Comparison of ENCODE assay signal across 8 cellular contexts in the genomic region with DNA sequence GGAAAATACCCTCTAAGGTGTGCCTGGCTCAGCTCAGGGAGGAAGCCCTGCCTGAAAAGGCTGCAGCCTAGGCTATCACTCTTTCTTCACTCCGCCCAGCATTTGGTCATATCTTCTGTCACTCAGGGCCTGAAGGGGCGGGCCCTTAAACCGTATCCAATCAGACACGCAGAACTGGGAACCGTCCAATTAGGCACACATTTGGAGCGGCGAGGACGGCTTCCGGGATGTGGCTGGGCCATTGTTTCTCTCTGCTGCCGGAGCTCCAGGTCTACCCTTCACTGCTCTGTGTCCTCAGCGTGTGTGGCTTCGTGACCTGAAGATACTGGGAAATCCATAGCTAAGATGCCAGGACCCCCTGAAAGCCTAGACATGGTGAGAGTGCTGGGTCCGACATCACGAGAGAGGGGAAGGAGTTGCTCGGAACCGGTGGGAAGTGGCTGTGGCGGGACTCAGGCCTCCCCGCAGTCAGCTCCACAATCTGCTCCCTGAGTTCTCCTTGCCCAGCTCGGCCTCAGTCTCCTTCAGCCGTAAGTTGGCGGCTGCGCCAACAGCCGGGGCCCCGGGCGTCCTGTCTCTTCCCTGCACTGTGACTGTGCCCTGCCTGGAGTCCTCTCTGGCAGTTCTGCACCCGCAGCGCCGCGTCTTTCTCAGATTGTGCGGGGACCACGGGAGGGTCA. TPM values are rescaled to one million over a fixed set of nuclear protein-coding genes. Genes with fewer than 3 reads are reported as not detected.
DNase-seq lines count a peak whose midpoint lies in the region; ATAC-seq and TF ChIP-seq lines count a peak whose summit lies in the region.

ZNF493 (plus strand) TSS at position 241 of the 680 bp plus-strand sequence; CDS start at position 346, 105 bp downstream.

- TF ChIP-seq CTCF in dorsolateral prefrontal cortex (IDR thresholded peaks at IDR 0.05 in 54 of 56, conservative IDR thresholded peaks at IDR 0.05 in 2 of 56; ENCODE audit: low read depth in 1 of 56, partially characterized antibody in 56 of 56) = peak in 9 of 56 donors; percentile 6 to 37 (median 13)
- TF ChIP-seq CTCF in liver (IDR thresholded peaks at IDR 0.05; ENCODE audit: low read depth, low read length, missing input control) = no peak

- H3K4me3 ChIP-seq in BLaER1 (peak within 1 kb of the TSS; percentile 86), dorsolateral prefrontal cortex (peak within 1 kb of the TSS; percentile 54 to 99 (median 85)), liver (ENCODE audit: low read depth in 1 of 3, low read length in 3 of 3) (peak within 1 kb of the TSS; percentile 73 to 100 (median 99))

- peaks cover 24% of the 10 kb centered on the region for H3K4me1 Mint-ChIP-seq in activated CD4-positive, alpha-beta memory T cell treated with anti-CD3 and anti-CD28 coated beads for 36 hours (ENCODE audit: low read depth)

- peak; percentile 21 to 33 for TF ChIP-seq RAD21 in liver (IDR thresholded peaks at IDR 0.05)

- peaks cover 24% of the 10 kb centered on the region for H3K36me3 Mint-ChIP-seq in activated CD4-positive, alpha-beta memory T cell treated with anti-CD3 and anti-CD28 coated beads for 36 hours

- peak within 1 kb of the TSS; percentile 87 for H3K27ac Mint-ChIP-seq in activated CD4-positive, alpha-beta memory T cell treated with anti-CD3 and anti-CD28 coated beads for 36 hours

- POLR2A ChIA-PET in activated CD4-positive, alpha-beta memory T cell treated with anti-CD3 and anti-CD28 coated beads for 36 hours (lab: Charles Lee) = interaction anchor here (0.7 to 1.8 kb wide), 5 partner anchors 38 to 455 kb away, joined by 3 to 9 read pairs (median 4); partner anchors contain the start of genes ZNF43, ZNF708 and ZNF738

- no peaks in the 10 kb centered on the region for H3K27me3 Mint-ChIP-seq in activated CD4-positive, alpha-beta memory T cell treated with anti-CD3 and anti-CD28 coated beads for 36 hours

- peaks cover 9% of the 10 kb centered on the region for H3K9me3 Mint-ChIP-seq in activated CD4-positive, alpha-beta memory T cell treated with anti-CD3 and anti-CD28 coated beads for 36 hours

- H3K4me1 ChIP-seq in BLaER1 (peaks cover 8% of the 10 kb centered on the region), liver (ENCODE audit: control insufficient read depth in 4 of 4, insufficient read depth in 4 of 4, low read length in 3 of 4) (peaks cover 0 to 7% (median 2%) of the 10 kb centered on the region in 4 donors)

- WGBS in liver = 1% methylated on average over 31 of the region's 31 CpGs

- DNase-seq in GM19240 (ENCODE audit: insufficient read length, low spot score) (peak; percentile 25), NCI-H526 (lab: John Stamatoyannopoulos, UW) (peak; percentile 87 to 93), dorsolateral prefrontal cortex (peak; percentile 85 to 98 (median 94))
- peak; percentile 95 for DNase-seq in activated CD4-positive, alpha-beta memory T cell treated with anti-CD3 and anti-CD28 coated beads for 36 hours
- DNase-seq in stimulated activated CD4-positive, alpha-beta T cell treated with anti-CD3 and anti-CD28 coated beads, Interleukin-4, amount 100 ng/mL, for 1 hour = peak; percentile 88

- CTCF ChIA-PET in activated CD4-positive, alpha-beta memory T cell treated with anti-CD3 and anti-CD28 coated beads for 36 hours (lab: Charles Lee) = interaction anchor here (0.5 to 2.6 kb wide), 4 partner anchors 38 to 315 kb away, joined by 3 to 9 read pairs (median 4); partner anchors contain the start of genes ZNF714 and ZNF738

- H3K9ac ChIP-seq in BLaER1 (peak within 1 kb of the TSS; percentile 94), liver (ENCODE audit: low read depth in 1 of 2, low read length in 2 of 2) (peak within 1 kb of the TSS; percentile 50 to 81)

- H3K9me3 ChIP-seq in BLaER1 = peaks cover 82% of the 10 kb centered on the region
- peaks cover 0 to 4% (median 0%) of the 10 kb centered on the region in 4 donors for H3K9me3 ChIP-seq in liver (ENCODE audit: control insufficient read depth in 4 of 4, low read length in 3 of 4)

- peak within 1 kb of the TSS; percentile 95 for H3K4me3 Mint-ChIP-seq in activated CD4-positive, alpha-beta memory T cell treated with anti-CD3 and anti-CD28 coated beads for 36 hours

- intact Hi-C loops in activated CD4-positive, alpha-beta memory T cell treated with anti-CD3 and anti-CD28 coated beads for 36 hours (cut with micrococcal nuclease) = loop anchor here (1.0 to 5.0 kb wide), 5 partner anchors 38 to 376 kb away; partner anchors contain the start of genes ZNF429, ZNF430, ZNF708 and ZNF738
- intact Hi-C loops in dorsolateral prefrontal cortex (cut with DNase I) = loop anchor here in 1 of 2 donors (2.0 to 5.0 kb wide), 2 partner anchors 40 to 68 kb away; partner anchors contain the start of genes ZNF708 and ZNF738

- H3K4me2 ChIP-seq in BLaER1 = peak within 1 kb of the TSS; percentile 78

- ATAC-seq in HG03457 (IDR thresholded peaks at IDR 0.05; ENCODE audit: unreplicated experiment) = peak; percentile 98

- H3K36me3 ChIP-seq in BLaER1 = peaks cover 39% of the 10 kb centered on the region
- peaks cover 0 to 6% (median 2%) of the 10 kb centered on the region in 4 donors for H3K36me3 ChIP-seq in liver (ENCODE audit: control insufficient read depth in 4 of 4, insufficient read depth in 3 of 4, low read depth in 1 of 4, low read length in 3 of 4)

- H3K27ac ChIP-seq in BLaER1 (peak within 1 kb of the TSS; percentile 86), dorsolateral prefrontal cortex (peak within 1 kb of the TSS in 55 of 59 donors; percentile 10 to 92 (median 78)), liver (ENCODE audit: low read depth in 1 of 2, low read length in 2 of 2) (peak within 1 kb of the TSS; percentile 55 to 70)

- H4K20me1 ChIP-seq in BLaER1 = 0 out of 2 replicates have a peak, but pooled peaks cover 6% of the 10 kb centered on the region

- H3K27me3 ChIP-seq in BLaER1 (no peaks in the 10 kb centered on the region), dorsolateral prefrontal cortex (no peaks in the 10 kb centered on the region), liver (ENCODE audit: control insufficient read depth in 4 of 4, insufficient read depth in 4 of 4, low read length in 3 of 4) (no peaks in the 10 kb centered on the region)

TF ChIP-seq in liver, 16 proteins besides CTCF, POLR2A, EP300 and RAD21 (continues in another document):
- TF ChIP-seq ZBTB33 (IDR thresholded peaks at IDR 0.05) (no peak), FOXA2 (IDR thresholded peaks at IDR 0.05) (no peak), SP1 (IDR thresholded peaks at IDR 0.05) (peak; percentile 77), GABPA (IDR thresholded peaks at IDR 0.05 in 1 of 2, conservative IDR thresholded peaks at IDR 0.05 in 1 of 2) (peak; percentile 54 to 87), RXRA (IDR thresholded peaks at IDR 0.05) (peak in 1 of 2 donors; percentile 7), FOXA1 (IDR thresholded peaks at IDR 0.05) (no peak), REST (IDR thresholded peaks at IDR 0.05) (peak; percentile 67), TAF1 (conservative IDR thresholded peaks at IDR 0.05) (peak; percentile 96)
- TF ChIP-seq, protein P1, sequence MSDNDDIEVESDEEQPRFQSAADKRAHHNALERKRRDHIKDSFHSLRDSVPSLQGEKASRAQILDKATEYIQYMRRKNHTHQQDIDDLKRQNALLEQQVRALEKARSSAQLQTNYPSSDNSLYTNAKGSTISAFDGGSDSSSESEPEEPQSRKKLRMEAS (IDR thresholded peaks at IDR 0.05) = no peak
- TF ChIP-seq, protein P2, sequence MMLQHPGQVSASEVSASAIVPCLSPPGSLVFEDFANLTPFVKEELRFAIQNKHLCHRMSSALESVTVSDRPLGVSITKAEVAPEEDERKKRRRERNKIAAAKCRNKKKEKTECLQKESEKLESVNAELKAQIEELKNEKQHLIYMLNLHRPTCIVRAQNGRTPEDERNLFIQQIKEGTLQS (IDR thresholded peaks at IDR 0.05) = no peak

RNA-seq across cellular contexts. Expression of gene ZNF493, which starts in this region (rescaled TPM):
- 10 to 100 TPM in 1 of 2 experiments, 1 to 10 TPM in 1; 9.6 to 11.1 TPM for total RNA-seq in activated CD4-positive, alpha-beta memory T cell treated with anti-CD3 and anti-CD28 coated beads for 36 hours
- 100 to 1,000 TPM in 3 of 120 experiments, 10 to 100 TPM in 117; 47.5 to 105 (median 71.6) TPM for total RNA-seq in dorsolateral prefrontal cortex
- 10 to 100 TPM; 14.1 to 15.4 TPM for total RNA-seq in liver
- polyA plus RNA-seq in liver = 1 to 10 TPM; 1.2 to 5.1 TPM

Comparison
In these comparisons a context has a peak if more than half of its experiments do, and no peak if none do; other contexts are left out.
1. Peak in every context shown above with its lines: DNase-seq, ATAC-seq, H3K4me3 ChIP-seq and H3K27ac ChIP-seq.
2. DNase-seq: peak in every context shown above with its lines; median percentile 95 in activated CD4-positive, alpha-beta memory T cell treated with anti-CD3 and anti-CD28 coated beads for 36 hours; 94 in dorsolateral prefrontal cortex; 90 in NCI-H526; 88 in stimulated activated CD4-positive, alpha-beta T cell treated with anti-CD3 and anti-CD28 coated beads, Interleukin-4, amount 100 ng/mL, for 1 hour; 25 in GM19240.